Comparison of ENCODE assay signal across 8 cellular contexts in genomic region chr17:68399638-68400403, GRCh38. TPM values are rescaled to one million over a fixed set of nuclear protein-coding genes. Genes with fewer than 3 reads are reported as not detected.
DNase-seq lines count a peak whose midpoint lies in the region; ATAC-seq and TF ChIP-seq lines count a peak whose summit lies in the region.

No MANE protein-coding gene starts in this region.

- CTCF ChIA-PET in PC-9 (lab: Charles Lee), result interaction anchor here (0.5 to 1.8 kb wide), 9 partner anchors 14 to 602 kb away, joined by 3 to 17 read pairs (median 4); no protein-coding TSS in a partner anchor

- in situ Hi-C loops in brain microvascular endothelial cell (cut with HindIII; ENCODE audit: low pct_ligation_motif_present, low sequenced_read_pairs), result no loop called here

- no peak overlapping the region for H3K27ac ChIP-seq in PC-9
- H3K27ac ChIP-seq in brain microvascular endothelial cell, result peak overlapping the region; percentile 12

- H4K20me1 ChIP-seq in PC-9 (ENCODE audit: insufficient read depth), result no peaks in the 10 kb centered on the region

- intact Hi-C loops in PC-9 (cut with micrococcal nuclease; ENCODE audit: unreplicated experiment), result loop anchor here (1.0 kb wide), 3 partner anchors 36 to 195 kb away; no protein-coding TSS in a partner anchor

- H3K4me3 ChIP-seq in PC-9 (no peak overlapping the region), brain microvascular endothelial cell (ENCODE audit: low read depth, low read length) (no peak overlapping the region), skeletal muscle cell (ENCODE audit: low read depth, low read length) (no peak overlapping the region)

- DNase-seq in COLO829 (ENCODE audit: low spot score) (peak; percentile 99), PC-9 (no peak), brain microvascular endothelial cell (no peak), skeletal muscle cell (ENCODE audit: low read depth) (peak; percentile 32), SHP77 treated with DMSO at 0.1 percent for 48 hours (lab: John Stamatoyannopoulos, UW) (no peak)

- TF ChIP-seq CTCF in PC-9 (conservative IDR thresholded peaks at IDR 0.05) (no peak), brain microvascular endothelial cell (IDR thresholded peaks at IDR 0.05; ENCODE audit: low read depth, low read length, missing control alignments) (no peak)

- H3K79me2 ChIP-seq in PC-9 (ENCODE audit: low read depth), result no peaks in the 10 kb centered on the region

- no TSS peak for BruUV-seq in PC-9 (replicated peaks; lab: Mats Ljungman, UMichigan)

- H3K36me3 ChIP-seq in PC-9 (ENCODE audit: low read depth) (no peaks in the 10 kb centered on the region), brain microvascular endothelial cell (replicated peaks) (no peaks in the 10 kb centered on the region)

- H3K4me2 ChIP-seq in PC-9, result peak overlapping the region; percentile 40

- POLR2A ChIA-PET in PC-9 (lab: Charles Lee; ENCODE audit: unreplicated experiment), result interaction anchor here (0.7 kb wide), 1 partner anchor 25 kb away, joined by 4 read pairs; no protein-coding TSS in a partner anchor

- H2AFZ ChIP-seq in PC-9, result no peak overlapping the region

- peaks cover 18% of the 10 kb centered on the region for H3K4me1 ChIP-seq in PC-9 (replicated peaks; ENCODE audit: insufficient read depth)

- no peaks in the 10 kb centered on the region for H3K9me2 ChIP-seq in PC-9 (ENCODE audit: insufficient read depth)

- peaks cover 12% of the 10 kb centered on the region for H3F3A ChIP-seq in PC-9 (ENCODE audit: insufficient read depth, low read depth)

- H3K27me3 ChIP-seq in PC-9 (ENCODE audit: insufficient read depth, low read depth) (no peaks in the 10 kb centered on the region), brain microvascular endothelial cell (replicated peaks) (no peaks in the 10 kb centered on the region)

- H3K9me3 ChIP-seq in PC-9 (ENCODE audit: insufficient read depth, low read depth), result no peaks in the 10 kb centered on the region

- no peak for ATAC-seq in GM18909 (IDR thresholded peaks at IDR 0.05; ENCODE audit: poor library complexity, unreplicated experiment)
- no peak for ATAC-seq in GM18511 (IDR thresholded peaks at IDR 0.05; ENCODE audit: unreplicated experiment)
- no peak for ATAC-seq in HG02588 (IDR thresholded peaks at IDR 0.05; ENCODE audit: unreplicated experiment)

RNA-seq across cellular contexts. Expression of gene WIPI1, which starts 57.5 kb away (rescaled TPM):
- total RNA-seq in PC-9 (2021), result 10.0 and 11.2 TPM in 2 replicates

Comparison
In these comparisons a context has a peak if more than half of its experiments do, and no peak if none do; other contexts are left out.
1. DNase-seq: peak in COLO829 (single experiment) and skeletal muscle cell (single experiment); none in PC-9 (0 of 2), brain microvascular endothelial cell (single experiment) and SHP77 treated with DMSO at 0.1 percent for 48 hours (single experiment).